Comparison of ENCODE assay signal across 23 cellular contexts in genomic region chr2:10103179-10103578, GRCh38. TPM values are rescaled to one million over a fixed set of nuclear protein-coding genes. Genes with fewer than 3 reads are reported as not detected.
DNase-seq lines count a peak whose midpoint lies in the region; ATAC-seq, FAIRE-seq and TF ChIP-seq lines count a peak whose summit lies in the region.
"Had no signal": no experiment of that assay in that cellular context is flagged by ENCODE, and none has a peak within 500 bp of the region (broad histone marks: within the 10 kb centered on the region; RNA-seq: fewer than 3 reads in every experiment).

No MANE protein-coding gene starts in this region.

- ATAC-seq in HCT116, result 0 out of 2 replicates have a peak, but pooled peaks have one; percentile 24
- ATAC-seq in K562, result peak; percentile 66
- no peak for ATAC-seq in HG02840 (IDR thresholded peaks at IDR 0.05; ENCODE audit: low FRiP score, unreplicated experiment)

- RAD21 ChIA-PET in HCT116 (lab: Charles Lee; ENCODE audit: low non-redundant PET in 1 of 2, low total read pairs in 2 of 2, uncharacterized antibody in 2 of 2, unreplicated experiment in 2 of 2), result no interaction called here

- H3K4me2 ChIP-seq in HCT116 (ENCODE audit: low read length), result no peak overlapping the region
- peak overlapping the region; percentile 24; the same call in 1 of the 2 replicates for H3K4me2 ChIP-seq in K562 (ENCODE audit: insufficient read depth, low read length)

- no peaks in the 10 kb centered on the region for H3K9me1 ChIP-seq in K562 (ENCODE audit: control insufficient read depth, insufficient read depth, low read length)

- peak; percentile 16 for DNase-seq in NCI-H2196 (lab: John Stamatoyannopoulos, UW; ENCODE audit: unreplicated experiment)
- no peak for DNase-seq in NCI-H2196 treated with DMSO at 0.1 percent for 48 hours (lab: John Stamatoyannopoulos, UW; ENCODE audit: unreplicated experiment)
- DNase-seq in HCT116 (ENCODE audit: low read depth, low spot score), result no peak
- peak; percentile 75 for DNase-seq in NCI-H345 treated with DMSO at 0.1 percent for 48 hours (lab: John Stamatoyannopoulos, UW; ENCODE audit: unreplicated experiment)
- DNase-seq in K562 (ENCODE audit: extremely low read depth in 1 of 4, low spot score in 3 of 4), result peak in 3 of 4 experiments; percentile 50 to 71 (median 66)
- no peak for DNase-seq in HuH-7.5 (ENCODE audit: low spot score)
- no peak for DNase-seq in NCI-H2081 (lab: John Stamatoyannopoulos, UW)
- DNase-seq: ACHN; AML-193; Caco-2; CD4-positive, CD25-positive, alpha-beta regulatory T cell; IMR-90; Kasumi-1; NCI-H1092 treated with DMSO at 0.1 percent for 48 hours; NCI-H1694 treated with DMSO at 0.1 percent for 48 hours; NCI-H2227 treated with DMSO at 0.1 percent for 48 hours; NCI-H524 treated with DMSO at 0.1 percent for 48 hours; NK-92 treated with Interleukin-12 subunit alpha and Interleukin-12 subunit beta, amount 100 ng/mL, for 24 hours; Peyer's patch had no signal

- intact Hi-C loops in HCT116 (cut with micrococcal nuclease), result no loop called here
- intact Hi-C loops in K562 (cut with micrococcal nuclease), result no loop called here

- H3K4me3 ChIP-seq in HCT116 (replicated peaks in 1 of 2; ENCODE audit: low read depth in 1 of 2, low read length in 2 of 2) (no peak overlapping the region), K562 (no peak overlapping the region)
- H3K4me3 ChIP-seq: Peyer's patch, SK-N-MC had no signal

- no peak for TF ChIP-seq RAD21 in HCT116 (IDR thresholded peaks at IDR 0.05; ENCODE audit: low read depth)
- TF ChIP-seq RAD21 in K562 (CRISPR knock-in tag; conservative IDR thresholded peaks at IDR 0.05 in 1 of 2, IDR thresholded peaks at IDR 0.05 in 1 of 2), result no peak

- H3K9ac ChIP-seq in HCT116 (ENCODE audit: low read length), result no peak overlapping the region
- H3K9ac ChIP-seq in K562 (ENCODE audit: insufficient read depth in 1 of 2, low read depth in 2 of 2, low read length in 2 of 2), result peak overlapping the region in 1 of 2 experiments; percentile 87; a peak in 2 of 4 replicates

- no peak for FAIRE-seq in K562 (lab: Jason Lieb, UNC)
- FAIRE-seq: TTC549 had no signal

- WGBS in K562 (ENCODE audit: insufficient coverage, low coverage, missing lambda C conversion rate), result 30% methylated on average over 6 of the region's 6 CpGs

- TF ChIP-seq CTCF in HCT116 (IDR thresholded peaks at IDR 0.05 in 2 of 3, conservative IDR thresholded peaks at IDR 0.05 in 1 of 3; ENCODE audit: borderline replicate concordance in 1 of 3, insufficient read depth in 1 of 3, low read depth in 2 of 3, low read length in 2 of 3) (no peak), K562 (IDR thresholded peaks at IDR 0.05 in 2 of 3, conservative IDR thresholded peaks at IDR 0.05 in 1 of 3; ENCODE audit: insufficient read depth in 2 of 3, low read depth in 1 of 3, low read length in 3 of 3) (no peak)

- H3K36me3 ChIP-seq in HCT116 (ENCODE audit: control insufficient read depth in 1 of 2, insufficient read depth in 2 of 2, low read length in 2 of 2) (no peaks in the 10 kb centered on the region), K562 (ENCODE audit: control insufficient read depth, insufficient read depth, low read length) (no peaks in the 10 kb centered on the region; the same call in 2 of the 3 replicates)
- H3K36me3 ChIP-seq: Peyer's patch had no signal

- H3K27me3 ChIP-seq in HCT116 (ENCODE audit: insufficient read depth, low read length) (no peaks in the 10 kb centered on the region), K562 (ENCODE audit: control insufficient read depth in 2 of 2, insufficient read depth in 2 of 2, low read length in 2 of 2) (no peaks in the 10 kb centered on the region)
- H3K27me3 ChIP-seq: Peyer's patch had no signal

- no peak overlapping the region for H3K27ac ChIP-seq in HCT116 (ENCODE audit: low read depth, low read length)
- H3K27ac ChIP-seq in K562 (ENCODE audit: extremely low read depth, low read depth, low read length), result no peak overlapping the region; the same call in 2 of the 3 replicates
- H3K27ac ChIP-seq: HL-60, Peyer's patch, SK-N-MC had no signal

- POLR2A ChIA-PET in HCT116 (lab: Charles Lee) (no interaction called here), K562 (lab: Yijun Ruan, JAX) (interaction anchor here (0.6 to 2.7 kb wide), 8 partner anchors 8 to 396 kb away, joined by 3 to 10 read pairs (median 3); no protein-coding TSS in a partner anchor)

- H3K4me1 ChIP-seq in HCT116 (ENCODE audit: control insufficient read depth in 1 of 2, insufficient read depth in 2 of 2, low read length in 2 of 2) (peaks cover 7 to 19% of the 10 kb centered on the region in 2 experiments; a peak in 3 of 4 replicates), K562 (replicated peaks in 1 of 2; ENCODE audit: control insufficient read depth in 2 of 2, insufficient read depth in 2 of 2, low read length in 2 of 2) (peaks cover 8 to 9% of the 10 kb centered on the region in 2 experiments; a peak in 4 of 5 replicates)

- H2AFZ ChIP-seq in HCT116 (ENCODE audit: low read depth, low read length, poor library complexity, severe bottlenecking) (no peak overlapping the region), K562 (ENCODE audit: low read depth, low read length) (peak overlapping the region; percentile 85)

- no TSS peak for BruUV-seq in HCT116 (replicated peaks; lab: Mats Ljungman, UMichigan)
- no TSS peak for BruUV-seq in K562 (replicated peaks; lab: Mats Ljungman, UMichigan)

- no peaks in the 10 kb centered on the region for H3K9me2 ChIP-seq in HCT116 (ENCODE audit: insufficient read depth)

- CTCF ChIA-PET in HCT116 (lab: Charles Lee) (interaction anchor here (1.8 to 2.4 kb wide), 2 partner anchors 30 to 332 kb away, joined by 3 to 7 read pairs; no protein-coding TSS in a partner anchor), K562 (lab: Yijun Ruan, JAX; ENCODE audit: low intra/inter-chr PET ratio) (no interaction called here)

- H4K20me1 ChIP-seq in HCT116 (ENCODE audit: insufficient read depth) (no peaks in the 10 kb centered on the region), K562 (replicated peaks; ENCODE audit: control insufficient read depth, insufficient read depth, low read length) (no peaks in the 10 kb centered on the region)

- H3K79me2 ChIP-seq in HCT116 (ENCODE audit: insufficient read depth, low read length) (no peaks in the 10 kb centered on the region), K562 (ENCODE audit: control insufficient read depth, insufficient read depth, low read length) (no peaks in the 10 kb centered on the region)

- H3K9me3 ChIP-seq in HCT116 (ENCODE audit: control insufficient read depth in 1 of 2, insufficient read depth in 1 of 2, low read depth in 1 of 2, low read length in 2 of 2), result no peaks in the 10 kb centered on the region
- no peaks in the 10 kb centered on the region for H3K9me3 ChIP-seq in K562 (replicated peaks; ENCODE audit: control insufficient read depth, insufficient read depth, low read depth, low read length)
- H3K9me3 ChIP-seq: Peyer's patch had no signal

- no peak for TF ChIP-seq EP300 in K562 (IDR thresholded peaks at IDR 0.05; ENCODE audit: low read length)

- TF ChIP-seq POLR2A in HCT116 (IDR thresholded peaks at IDR 0.05; ENCODE audit: borderline replicate concordance, extremely low read depth, insufficient read depth, insufficient read length) (no peak), K562 (conservative IDR thresholded peaks at IDR 0.05) (no peak)

- in situ Hi-C loops in K562 (cut with MboI), result no loop called here

RNA-seq across cellular contexts. Expression of gene RRM2, which starts 19.4 kb away (rescaled TPM):
- total RNA-seq in HCT116 (2021; ENCODE audit: unreplicated experiment) (330 TPM), K562 (2014; rRNA removed) (241 and 276 TPM in 2 replicates), K562 (2014; rRNA removed; fragmentation: Illumina TruSeq; extraction: Trizol) (128 and 148 TPM in 2 replicates), K562 (2015; rRNA removed; fragmentation: Illumina TruSeq; extraction: Trizol) (109 and 112 TPM in 2 replicates), K562 (2021) (244 and 253 TPM in 2 replicates)
- 205 and 236 TPM in 2 replicates for polyA plus RNA-seq in HCT116 (2012)
- total RNA-seq in K562 (2011; cell fraction: chromatin; rRNA removed; ENCODE audit: low replicate concordance), result 177 and 207 TPM in 2 replicates
- total RNA-seq in K562 (2011; cell fraction: nucleolus; rRNA removed), result 94.9 and 117 TPM in 2 replicates
- 132 and 215 TPM in 2 replicates for total RNA-seq in K562 (2011; cell fraction: nucleoplasm; rRNA removed)
- polyA plus RNA-seq in K562 (2011; rRNA removed) (76.7 and 81.3 TPM in 2 replicates), K562 (2014; fragmentation: Illumina TruSeq; extraction: Trizol) (155 and 157 TPM in 2 replicates), K562 (2014; fragmentation: Nextera tagmentation; extraction: Ambion mirVana) (10 to 100 TPM; 50.1 to 50.7 TPM), K562 (2014; rRNA removed) (161 and 210 TPM in 2 replicates)
- polyA plus RNA-seq in K562 (2011; cell fraction: cytosol; rRNA removed), result 37.8 and 162 TPM in 2 replicates
- 55.5 and 78.0 TPM in 2 replicates for polyA plus RNA-seq in K562 (2011; cell fraction: nucleus; rRNA removed)
- 138 and 149 TPM in 2 replicates for polyA plus RNA-seq in K562 (2012)
- 142 and 163 TPM in 2 replicates for polyA minus RNA-seq in K562 (2011; rRNA and poly(A)+ RNA removed)
- 82.7 and 91.7 TPM in 2 replicates for polyA minus RNA-seq in K562 (2011; cell fraction: cytosol; rRNA and poly(A)+ RNA removed)
- polyA minus RNA-seq in K562 (2011; cell fraction: nucleus; rRNA and poly(A)+ RNA removed), result 107 and 116 TPM in 2 replicates

RNA-seq across cellular contexts. Expression of gene CYS1, which starts 23.0 kb away (rescaled TPM):
- total RNA-seq in HCT116 (2021; ENCODE audit: unreplicated experiment), result 3.7 TPM
- 3.0 and 3.3 TPM in 2 replicates for polyA plus RNA-seq in HCT116 (2012)
- not detected in 2 replicates for total RNA-seq in K562 (2011; cell fraction: chromatin; rRNA removed; ENCODE audit: low replicate concordance)
- not detected in 2 replicates for total RNA-seq in K562 (2011; cell fraction: nucleolus; rRNA removed)
- not detected in 2 replicates for total RNA-seq in K562 (2011; cell fraction: nucleoplasm; rRNA removed)
- total RNA-seq in K562 (2014; rRNA removed), result not detected in 2 replicates
- total RNA-seq in K562 (2014; rRNA removed; fragmentation: Illumina TruSeq; extraction: Trizol), result not detected in 2 replicates
- total RNA-seq in K562 (2015; rRNA removed; fragmentation: Illumina TruSeq; extraction: Trizol), result not detected in 2 replicates
- 0.11 TPM in 1 of 2 replicates, not detected in the other for total RNA-seq in K562 (2021)
- not detected in 2 replicates for polyA plus RNA-seq in K562 (2011; rRNA removed)
- polyA plus RNA-seq in K562 (2011; cell fraction: cytosol; rRNA removed), result not detected in 2 replicates
- polyA plus RNA-seq in K562 (2011; cell fraction: nucleus; rRNA removed), result not detected in 2 replicates
- not detected in 2 replicates for polyA plus RNA-seq in K562 (2012)
- not detected in 2 replicates for polyA plus RNA-seq in K562 (2014; fragmentation: Illumina TruSeq; extraction: Trizol)
- not detected for polyA plus RNA-seq in K562 (2014; fragmentation: Nextera tagmentation; extraction: Ambion mirVana)
- 0.13 TPM in 1 of 2 replicates, not detected in the other for polyA plus RNA-seq in K562 (2014; rRNA removed)
- polyA minus RNA-seq in K562 (2011; rRNA and poly(A)+ RNA removed), result not detected in 2 replicates
- polyA minus RNA-seq in K562 (2011; cell fraction: cytosol; rRNA and poly(A)+ RNA removed), result not detected in 2 replicates
- polyA minus RNA-seq in K562 (2011; cell fraction: nucleus; rRNA and poly(A)+ RNA removed), result not detected in 2 replicates
- total RNA-seq: CD4-positive, CD25-positive, alpha-beta regulatory T cell had no signal
- polyA plus RNA-seq: CD4-positive, CD25-positive, alpha-beta regulatory T cell had no signal

RNA-seq across cellular contexts. Expression of gene KLF11, which starts 59.8 kb away (rescaled TPM):
- total RNA-seq in HCT116 (2021; ENCODE audit: unreplicated experiment) (9.0 TPM), K562 (2014; rRNA removed) (5.6 and 8.7 TPM in 2 replicates), K562 (2014; rRNA removed; fragmentation: Illumina TruSeq; extraction: Trizol) (6.1 and 6.5 TPM in 2 replicates), K562 (2015; rRNA removed; fragmentation: Illumina TruSeq; extraction: Trizol) (6.7 and 7.1 TPM in 2 replicates), K562 (2021) (13.1 and 13.4 TPM in 2 replicates)
- 7.2 and 10.5 TPM in 2 replicates for polyA plus RNA-seq in HCT116 (2012)
- total RNA-seq in K562 (2011; cell fraction: chromatin; rRNA removed; ENCODE audit: low replicate concordance), result 14.2 and 14.4 TPM in 2 replicates
- 11.3 and 12.0 TPM in 2 replicates for total RNA-seq in K562 (2011; cell fraction: nucleolus; rRNA removed)
- 14.4 and 15.9 TPM in 2 replicates for total RNA-seq in K562 (2011; cell fraction: nucleoplasm; rRNA removed)
- polyA plus RNA-seq in K562 (2011; rRNA removed) (11.4 and 19.6 TPM in 2 replicates), K562 (2014; fragmentation: Illumina TruSeq; extraction: Trizol) (10.7 and 10.8 TPM in 2 replicates), K562 (2014; fragmentation: Nextera tagmentation; extraction: Ambion mirVana) (1 to 10 TPM; 2.1 to 3.0 TPM), K562 (2014; rRNA removed) (6.2 and 6.5 TPM in 2 replicates)
- 7.0 and 9.5 TPM in 2 replicates for polyA plus RNA-seq in K562 (2011; cell fraction: cytosol; rRNA removed)
- polyA plus RNA-seq in K562 (2011; cell fraction: nucleus; rRNA removed), result 12.5 and 13.4 TPM in 2 replicates
- polyA plus RNA-seq in K562 (2012), result 5.1 and 7.4 TPM in 2 replicates
- 11.9 and 14.6 TPM in 2 replicates for polyA minus RNA-seq in K562 (2011; rRNA and poly(A)+ RNA removed)
- 7.5 and 8.1 TPM in 2 replicates for polyA minus RNA-seq in K562 (2011; cell fraction: cytosol; rRNA and poly(A)+ RNA removed)
- 4.7 and 8.6 TPM in 2 replicates for polyA minus RNA-seq in K562 (2011; cell fraction: nucleus; rRNA and poly(A)+ RNA removed)

Comparison
In these comparisons a context has a peak if more than half of its experiments do, and no peak if none do; other contexts are left out.
1. DNase-seq: peak in NCI-H2196 (single experiment), NCI-H345 treated with DMSO at 0.1 percent for 48 hours (single experiment) and K562 (3 of 4); none in NCI-H2196 treated with DMSO at 0.1 percent for 48 hours (single experiment), HCT116 (single experiment), HuH-7.5 (single experiment) and NCI-H2081 (0 of 2).